Comparison of ENCODE assay signal across 32 cellular contexts in the genomic region with DNA sequence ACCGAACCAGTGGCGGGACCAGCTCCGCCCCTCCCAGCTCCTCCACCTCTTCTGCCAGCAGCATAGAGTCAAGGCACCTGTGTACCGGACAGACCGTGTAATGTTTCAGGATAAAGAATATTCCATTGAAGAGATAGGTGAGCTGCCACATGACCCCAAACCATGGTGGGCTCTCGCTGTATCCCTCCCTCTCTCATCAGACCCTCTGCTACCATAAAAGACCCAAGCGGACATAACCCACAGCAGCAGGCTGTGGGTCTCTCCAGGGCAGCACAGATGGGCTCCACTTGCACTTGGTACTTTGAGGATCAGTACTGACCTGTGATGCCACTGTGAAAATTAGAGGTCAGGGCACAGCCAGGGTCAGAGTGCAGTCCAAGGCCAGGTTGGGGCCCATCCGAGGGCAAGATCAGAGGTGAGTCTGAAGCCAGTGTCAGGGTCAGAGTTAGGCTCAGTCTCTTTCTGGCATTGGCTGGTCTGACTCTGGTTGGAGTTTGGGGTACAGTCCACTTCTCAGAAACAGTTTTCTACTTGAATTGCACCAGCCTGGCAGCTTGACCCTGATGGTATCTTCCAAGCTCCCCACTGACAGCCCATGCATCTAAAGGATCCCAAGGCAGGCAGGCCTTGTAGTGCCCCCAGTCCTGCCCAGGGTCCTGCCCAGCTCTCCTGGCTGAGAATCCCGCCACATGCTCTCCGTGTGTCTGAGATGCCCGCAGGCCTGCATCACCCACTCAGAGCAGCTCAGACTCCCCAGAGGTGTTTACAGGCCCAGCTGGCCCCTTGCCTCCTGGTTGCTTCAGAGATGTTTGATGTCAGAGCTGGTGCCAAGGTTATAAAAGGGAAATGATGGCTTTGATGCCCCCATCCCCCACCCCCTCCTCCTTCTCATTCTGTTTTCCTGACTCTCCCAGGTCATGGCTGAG.
DNase-seq lines count a peak whose midpoint lies in the region; ATAC-seq, FAIRE-seq and TF ChIP-seq lines count a peak whose summit lies in the region.
"Had no signal": no experiment of that assay in that cellular context is flagged by ENCODE, and none has a peak within 500 bp of the region (broad histone marks: within the 10 kb centered on the region; RNA-seq: fewer than 3 reads in every experiment).

No MANE protein-coding gene starts in this region.

- no peaks in the 10 kb centered on the region for H3K4me1 Mint-ChIP-seq in astrocyte (ENCODE audit: low read depth, unreplicated experiment)
- H3K4me1 Mint-ChIP-seq in naive thymus-derived CD4-positive, alpha-beta T cell = no peaks in the 10 kb centered on the region
- H3K4me1 Mint-ChIP-seq: activated B cell treated with CpG ODN at 0.5 μM for 24 hours; activated T-helper 17 cell treated with anti-CD3 and anti-CD28 coated beads, Interleukin-2, amount 50 U/mL, for 72 hours; CD4-positive, alpha-beta memory T cell; central memory CD8-positive, alpha-beta T cell; neural progenitor cell had no signal

- no peaks in the 10 kb centered on the region for H3K79me2 ChIP-seq in astrocyte (ENCODE audit: insufficient read depth, low read length)

- H3K9me3 Mint-ChIP-seq in astrocyte (ENCODE audit: unreplicated experiment) = peaks cover 3% of the 10 kb centered on the region
- H3K9me3 Mint-ChIP-seq in naive thymus-derived CD4-positive, alpha-beta T cell = peaks cover 0 to 1% (median 0%) of the 10 kb centered on the region in 11 donors
- H3K9me3 Mint-ChIP-seq: activated B cell treated with CpG ODN at 0.5 μM for 24 hours; activated naive CD4-positive, alpha-beta T cell treated with anti-CD3 and anti-CD28 coated beads, Interleukin-2, amount 50 U/mL, for 72 hours; activated T-helper 17 cell treated with anti-CD3 and anti-CD28 coated beads, Interleukin-2, amount 50 U/mL, for 72 hours; central memory CD8-positive, alpha-beta T cell; dendritic cell treated with granulocyte-macrophage colony-stimulating factor and Interleukin-4, amounts not matched to agents 40 ng/mL and 50 ng/mL, for 4 days; neural progenitor cell had no signal

- no peak for TF ChIP-seq EP300 in suprapubic skin (IDR thresholded peaks at IDR 0.05)

- no peak overlapping the region for H3K4me3 Mint-ChIP-seq in astrocyte (ENCODE audit: unreplicated experiment)
- H3K4me3 Mint-ChIP-seq in naive thymus-derived CD4-positive, alpha-beta T cell = no peak overlapping the region
- H3K4me3 Mint-ChIP-seq: activated B cell treated with CpG ODN at 0.5 μM for 24 hours; activated T-helper 17 cell treated with anti-CD3 and anti-CD28 coated beads, Interleukin-2, amount 50 U/mL, for 72 hours; CD4-positive, alpha-beta memory T cell; central memory CD8-positive, alpha-beta T cell; dendritic cell treated with granulocyte-macrophage colony-stimulating factor and Interleukin-4, amounts not matched to agents 40 ng/mL and 50 ng/mL, for 4 days; neural progenitor cell had no signal

- POLR2A ChIA-PET in naive thymus-derived CD4-positive, alpha-beta T cell (lab: Charles Lee) = no interaction called here

- peak; percentile 10 for ATAC-seq in naive thymus-derived CD4-positive, alpha-beta T cell
- ATAC-seq in HG02759 (IDR thresholded peaks at IDR 0.05; ENCODE audit: unreplicated experiment) (no peak), GM19351 (IDR thresholded peaks at IDR 0.05; ENCODE audit: unreplicated experiment) (no peak)
- ATAC-seq: activated naive CD4-positive, alpha-beta T cell treated with anti-CD3 and anti-CD28 coated beads, Interleukin-2, amount 50 U/mL, for 72 hours; activated T-helper 17 cell treated with anti-CD3 and anti-CD28 coated beads, Interleukin-2, amount 50 U/mL, for 72 hours; gastroesophageal sphincter; K562 had no signal

- TF ChIP-seq CTCF in astrocyte (IDR thresholded peaks at IDR 0.05; ENCODE audit: insufficient read depth, low read depth, low read length) (no peak), suprapubic skin (IDR thresholded peaks at IDR 0.05) (no peak)

- H2AFZ ChIP-seq in astrocyte (ENCODE audit: low read depth, low read length) = no peak overlapping the region
- H2AFZ ChIP-seq: neural progenitor cell had no signal

- no peak overlapping the region for H3K4me2 ChIP-seq in astrocyte (ENCODE audit: low read length)
- H3K4me2 ChIP-seq: neural progenitor cell had no signal

- H3K27me3 Mint-ChIP-seq in astrocyte (ENCODE audit: low read depth, unreplicated experiment) = peaks cover 6% of the 10 kb centered on the region
- peaks cover 0 to 9% (median 0%) of the 10 kb centered on the region in 5 donors for H3K27me3 Mint-ChIP-seq in naive thymus-derived CD4-positive, alpha-beta T cell
- H3K27me3 Mint-ChIP-seq: CD4-positive, alpha-beta memory T cell; dendritic cell treated with granulocyte-macrophage colony-stimulating factor and Interleukin-4, amounts not matched to agents 40 ng/mL and 50 ng/mL, for 4 days had no signal

- intact Hi-C loops in naive thymus-derived CD4-positive, alpha-beta T cell (cut with micrococcal nuclease) = no loop called here

- H3K36me3 Mint-ChIP-seq in astrocyte (ENCODE audit: low read depth, unreplicated experiment) = peaks cover 65% of the 10 kb centered on the region
- no peaks in the 10 kb centered on the region for H3K36me3 Mint-ChIP-seq in naive thymus-derived CD4-positive, alpha-beta T cell
- H3K36me3 Mint-ChIP-seq: activated naive CD4-positive, alpha-beta T cell treated with anti-CD3 and anti-CD28 coated beads, Interleukin-2, amount 50 U/mL, for 72 hours; CD4-positive, alpha-beta memory T cell; neural progenitor cell had no signal

- DNase-seq in activated effector memory CD4-positive, alpha-beta T cell treated with anti-CD3 and anti-CD28 coated beads, Interleukin-2, amount 50 U/mL, for 16 hours = peak; percentile 30
- no peak for DNase-seq in activated effector memory CD4-positive, alpha-beta T cell treated with Interleukin-2 at 50 U/mL for 16 hours
- DNase-seq in astrocyte (ENCODE audit: low read depth) = no peak
- DNase-seq in naive thymus-derived CD4-positive, alpha-beta T cell = no peak
- peak; percentile 39 to 67 for DNase-seq in suprapubic skin (ENCODE audit: low spot score in 2 of 2)
- DNase-seq in NCI-H2227 (lab: John Stamatoyannopoulos, UW; ENCODE audit: unreplicated experiment) = no peak
- DNase-seq: activated B cell treated with CpG ODN at 0.5 μM for 24 hours; activated CD8-positive, alpha-beta memory T cell treated with anti-CD3 and anti-CD28 coated beads, Interleukin-2, amount 50 U/mL, for 48 hours; AML-193; CD4-positive, alpha-beta memory T cell; NCI-H1092 treated with DMSO at 0.1 percent for 48 hours; NCI-H187 treated with DMSO at 0.1 percent for 48 hours; NCI-H69; stimulated activated naive CD4-positive, alpha-beta T cell treated with Interleukin-2 at 50 U/mL for 16 hours; T-helper 1 cell; uterus had no signal

- no peak overlapping the region for H3K9ac ChIP-seq in astrocyte (ENCODE audit: low read length)
- H3K9ac ChIP-seq: neural progenitor cell had no signal

- no peaks in the 10 kb centered on the region for H3K9me3 ChIP-seq in astrocyte (ENCODE audit: insufficient read depth, low read depth, low read length)
- H3K9me3 ChIP-seq in naive thymus-derived CD4-positive, alpha-beta T cell (ENCODE audit: control insufficient read depth in 2 of 3, low read length in 3 of 3) = no peaks in the 10 kb centered on the region
- no peaks in the 10 kb centered on the region for H3K9me3 ChIP-seq in suprapubic skin
- H3K9me3 ChIP-seq: ascending aorta, gastroesophageal sphincter, thoracic aorta, uterus had no signal

- H3K27ac Mint-ChIP-seq in astrocyte (ENCODE audit: unreplicated experiment) = peak overlapping the region; percentile 24
- H3K27ac Mint-ChIP-seq in naive thymus-derived CD4-positive, alpha-beta T cell = no peak overlapping the region
- H3K27ac Mint-ChIP-seq: activated B cell treated with CpG ODN at 0.5 μM for 24 hours; activated naive CD4-positive, alpha-beta T cell treated with anti-CD3 and anti-CD28 coated beads, Interleukin-2, amount 50 U/mL, for 72 hours; activated T-helper 17 cell treated with anti-CD3 and anti-CD28 coated beads, Interleukin-2, amount 50 U/mL, for 72 hours; CD4-positive, alpha-beta memory T cell; dendritic cell treated with granulocyte-macrophage colony-stimulating factor and Interleukin-4, amounts not matched to agents 40 ng/mL and 50 ng/mL, for 4 days; neural progenitor cell had no signal

- CTCF ChIA-PET in naive thymus-derived CD4-positive, alpha-beta T cell (lab: Charles Lee) = no interaction called here

- no peak for TF ChIP-seq POLR2A in suprapubic skin (IDR thresholded peaks at IDR 0.05)

- H4K20me1 ChIP-seq in astrocyte (ENCODE audit: insufficient read depth, low read length) = no peaks in the 10 kb centered on the region

- WGBS in suprapubic skin = 85% methylated on average over 9 of the region's 11 CpGs

- no peak for FAIRE-seq in astrocyte (lab: Jason Lieb, UNC)
- FAIRE-seq: A204.1, endometrium, GM12892, H54, K562, RCC 7860 had no signal

- no peaks in the 10 kb centered on the region for H3K36me3 ChIP-seq in astrocyte (ENCODE audit: insufficient read depth, low read length)
- no peaks in the 10 kb centered on the region for H3K36me3 ChIP-seq in naive thymus-derived CD4-positive, alpha-beta T cell (ENCODE audit: control insufficient read depth in 2 of 3, insufficient read depth in 3 of 3, low read length in 3 of 3)
- no peaks in the 10 kb centered on the region for H3K36me3 ChIP-seq in suprapubic skin
- H3K36me3 ChIP-seq: ascending aorta, neural progenitor cell, thoracic aorta, uterus had no signal

- H3K4me1 ChIP-seq in astrocyte (ENCODE audit: insufficient read depth, low read length) (no peaks in the 10 kb centered on the region), suprapubic skin (no peaks in the 10 kb centered on the region)
- no peaks in the 10 kb centered on the region for H3K4me1 ChIP-seq in naive thymus-derived CD4-positive, alpha-beta T cell (ENCODE audit: control insufficient read depth in 2 of 2, insufficient read depth in 2 of 2, low read length in 2 of 2)
- H3K4me1 ChIP-seq: ascending aorta, gastroesophageal sphincter, neural progenitor cell, uterus had no signal

- H3K4me3 ChIP-seq in astrocyte (ENCODE audit: insufficient read depth, low read depth, low read length) (no peak overlapping the region), suprapubic skin (no peak overlapping the region)
- H3K4me3 ChIP-seq in naive thymus-derived CD4-positive, alpha-beta T cell (ENCODE audit: low read length) = no peak overlapping the region
- H3K4me3 ChIP-seq: ascending aorta, gastroesophageal sphincter, K562, neural progenitor cell, thoracic aorta, uterus had no signal

- H3K27me3 ChIP-seq in astrocyte (ENCODE audit: insufficient read depth, low read length) = no peaks in the 10 kb centered on the region
- H3K27me3 ChIP-seq in naive thymus-derived CD4-positive, alpha-beta T cell (ENCODE audit: control insufficient read depth in 2 of 2, insufficient read depth in 2 of 2, low read length in 2 of 2) = no peaks in the 10 kb centered on the region
- no peaks in the 10 kb centered on the region for H3K27me3 ChIP-seq in suprapubic skin
- H3K27me3 ChIP-seq: ascending aorta, gastroesophageal sphincter, neural progenitor cell, uterus had no signal

- no peak overlapping the region for H3K27ac ChIP-seq in astrocyte (ENCODE audit: low read depth, low read length)
- H3K27ac ChIP-seq in naive thymus-derived CD4-positive, alpha-beta T cell (ENCODE audit: low read depth, low read length) = no peak overlapping the region
- H3K27ac ChIP-seq in suprapubic skin = no peak overlapping the region
- H3K27ac ChIP-seq: ascending aorta, gastroesophageal sphincter, neural progenitor cell, thoracic aorta, uterus had no signal

Comparison
In these comparisons a context has a peak if more than half of its experiments do, and no peak if none do; other contexts are left out.
1. DNase-seq: peak in activated effector memory CD4-positive, alpha-beta T cell treated with anti-CD3 and anti-CD28 coated beads, Interleukin-2, amount 50 U/mL, for 16 hours (single experiment) and suprapubic skin (2 of 2); none in activated effector memory CD4-positive, alpha-beta T cell treated with Interleukin-2 at 50 U/mL for 16 hours (single experiment), astrocyte (single experiment), naive thymus-derived CD4-positive, alpha-beta T cell (0 of 9) and NCI-H2227 (single experiment).